In the genomic region with DNA sequence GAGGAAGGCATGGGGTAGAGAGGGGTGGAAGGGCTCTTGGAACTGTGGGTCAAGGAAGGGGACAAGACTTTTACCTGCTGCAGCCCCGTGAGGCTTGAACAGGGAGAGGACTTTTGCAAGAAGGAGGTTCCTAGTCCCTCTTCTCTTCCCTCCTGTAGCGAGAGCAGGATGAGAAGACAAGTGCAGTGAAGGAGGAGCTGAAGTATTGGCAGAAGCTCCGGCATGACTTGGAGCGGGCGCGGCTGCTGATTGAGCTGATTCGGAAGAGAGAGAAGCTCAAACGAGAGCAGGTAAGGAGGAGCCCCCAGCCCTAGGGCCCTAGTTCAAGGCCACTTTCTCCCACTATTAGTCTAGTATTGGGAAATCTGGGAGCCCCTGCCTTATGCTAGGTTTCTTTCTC, we compare ENCODE assay signal across 19 cellular contexts.
"Had no signal": no experiment of that assay in that cellular context is flagged by ENCODE, and none has a peak within 500 bp of the region (broad histone marks: within the 10 kb centered on the region; RNA-seq: fewer than 3 reads in every experiment).

No MANE protein-coding gene starts in this region.

- H3K4me1 ChIP-seq: right lobe of liver had no signal

- H3K27me3 ChIP-seq: ovary, right atrium auricular region, right lobe of liver, spleen, tibial nerve, upper lobe of left lung, vagina had no signal

- ATAC-seq: natural killer cell; right lobe of liver; stimulated activated effector memory CD8-positive, alpha-beta T cell treated with anti-CD3 and anti-CD28 coated beads, Interleukin-12 subunit alpha, Interleukin-12 subunit beta, amount 100 ng/mL, for 72 hours; stimulated activated naive CD8-positive, alpha-beta T cell treated with anti-CD3 and anti-CD28 coated beads, Interleukin-15, amount 100 ng/mL, for 72 hours had no signal

- H3K36me3 ChIP-seq: ovary had no signal

- H3K4me3 ChIP-seq: left ventricle myocardium inferior, lung, ovary, right atrium auricular region, right lobe of liver, skin epidermis, spleen, tibial nerve, upper lobe of left lung, vagina had no signal

- H3K27ac ChIP-seq: left ventricle myocardium inferior, ovary, right atrium auricular region, right lobe of liver, skin epidermis, spleen, tibial nerve, upper lobe of left lung, vagina had no signal

- DNase-seq: hypothalamus; islet precursor cell; left ventricle myocardium inferior; mesendoderm; natural killer cell; ovary; right lobe of liver; spleen; stimulated activated CD4-positive, alpha-beta T cell treated with anti-CD3 and anti-CD28 coated beads, Interleukin-4, amount 100 ng/mL, for 24 hours; stimulated activated naive CD4-positive, alpha-beta T cell; stimulated activated naive CD8-positive, alpha-beta T cell treated with anti-CD3 and anti-CD28 coated beads, Interleukin-15, amount 100 ng/mL, for 72 hours; substantia nigra; upper lobe of left lung had no signal

- H3K9me3 ChIP-seq: left ventricle myocardium inferior, ovary, right atrium auricular region, right lobe of liver, spleen, tibial nerve, upper lobe of left lung, vagina had no signal
